10 cellular contexts compared by ENCODE assay signal in the genomic region with DNA sequence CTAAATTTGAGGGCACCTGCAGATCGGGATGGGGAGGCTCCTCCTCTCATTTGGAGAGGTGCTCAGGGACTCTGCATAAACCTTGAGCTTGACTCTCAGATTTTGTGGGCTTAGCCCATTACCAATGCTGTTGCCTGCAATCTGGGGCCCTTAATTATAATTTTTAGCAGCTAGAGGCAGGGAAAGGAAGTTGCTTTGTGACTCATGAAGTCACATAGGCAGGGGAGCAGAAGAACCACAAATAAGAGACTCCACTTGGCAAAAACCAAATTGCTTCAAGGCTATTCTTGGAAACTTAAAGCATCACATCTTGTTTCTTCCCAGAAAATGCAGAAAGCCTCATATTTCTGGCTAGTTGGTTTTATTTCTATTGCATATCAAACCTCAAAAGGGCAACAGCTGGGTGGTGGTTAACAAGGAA. TPM values are rescaled to one million over a fixed set of nuclear protein-coding genes. Genes with fewer than 3 reads are reported as not detected.
DNase-seq lines count a peak whose midpoint lies in the region; ATAC-seq lines count a peak whose summit lies in the region.
"Had no signal": no experiment of that assay in that cellular context is flagged by ENCODE, and none has a peak within 500 bp of the region (broad histone marks: within the 10 kb centered on the region; RNA-seq: fewer than 3 reads in every experiment).

No MANE protein-coding gene starts in this region.

- peak; percentile 62 to 63 for ATAC-seq in CD4-positive, CD25-positive, alpha-beta regulatory T cell (ENCODE audit: low read depth in 2 of 2)
- ATAC-seq in central memory CD8-positive, alpha-beta T cell (replicated peaks; ENCODE audit: extremely low read depth, poor library complexity, severe bottlenecking), result peak; percentile 62
- no peak for ATAC-seq in GM21526 (IDR thresholded peaks at IDR 0.05; ENCODE audit: low FRiP score, unreplicated experiment)

- H3K36me3 Mint-ChIP-seq in CD4-positive, CD25-positive, alpha-beta regulatory T cell, result no peaks in the 10 kb centered on the region
- H3K36me3 Mint-ChIP-seq in central memory CD8-positive, alpha-beta T cell (ENCODE audit: insufficient read depth), result peaks cover 3% of the 10 kb centered on the region

- peak in 1 of 3 donors; percentile 81 for DNase-seq in CD4-positive, CD25-positive, alpha-beta regulatory T cell
- DNase-seq in NK-92 (lab: John Stamatoyannopoulos, UW; ENCODE audit: unreplicated experiment), result peak; percentile 23
- DNase-seq in central memory CD8-positive, alpha-beta T cell (ENCODE audit: low spot score in 2 of 2), result no peak
- peak; percentile 20 for DNase-seq in pons (ENCODE audit: low spot score)
- DNase-seq in H7, result no peak
- no peak for DNase-seq in stimulated activated naive CD4-positive, alpha-beta T cell treated with Interleukin-2 at 50 U/mL for 16 hours (lab: John Stamatoyannopoulos, UW)
- no peak for DNase-seq in T1000 (lab: John Stamatoyannopoulos, UW)
- DNase-seq: effector CD4-positive, alpha-beta T cell had no signal

- H3K27me3 Mint-ChIP-seq in CD4-positive, CD25-positive, alpha-beta regulatory T cell, result no peaks in the 10 kb centered on the region
- H3K27me3 Mint-ChIP-seq in central memory CD8-positive, alpha-beta T cell, result no peaks in the 10 kb centered on the region

- H3K4me3 ChIP-seq in CD4-positive, CD25-positive, alpha-beta regulatory T cell (ENCODE audit: low read depth, low read length), result no peak overlapping the region
- no peak overlapping the region for H3K4me3 ChIP-seq in H7 (ENCODE audit: insufficient read depth, low read depth, low read length)

- H3K4me3 Mint-ChIP-seq in CD4-positive, CD25-positive, alpha-beta regulatory T cell, result no peak overlapping the region
- no peak overlapping the region for H3K4me3 Mint-ChIP-seq in central memory CD8-positive, alpha-beta T cell

- no peaks in the 10 kb centered on the region for H3K9me3 ChIP-seq in CD4-positive, CD25-positive, alpha-beta regulatory T cell (ENCODE audit: control insufficient read depth in 2 of 2, low read length in 2 of 2)

- peaks cover 8% of the 10 kb centered on the region for H3K4me1 ChIP-seq in CD4-positive, CD25-positive, alpha-beta regulatory T cell (ENCODE audit: control insufficient read depth, insufficient read depth, low read length, poor library complexity, severe bottlenecking)

- H3K27me3 ChIP-seq in CD4-positive, CD25-positive, alpha-beta regulatory T cell (ENCODE audit: control insufficient read depth, insufficient read depth, low read length), result no peaks in the 10 kb centered on the region
- no peaks in the 10 kb centered on the region for H3K27me3 ChIP-seq in H7 (ENCODE audit: control insufficient read depth, insufficient read depth, low read length)

- H3K9me3 Mint-ChIP-seq in CD4-positive, CD25-positive, alpha-beta regulatory T cell, result peaks cover 0 to 2% (median 0%) of the 10 kb centered on the region in 7 donors
- H3K9me3 Mint-ChIP-seq in central memory CD8-positive, alpha-beta T cell, result no peaks in the 10 kb centered on the region

- H3K27ac Mint-ChIP-seq in CD4-positive, CD25-positive, alpha-beta regulatory T cell, result peak overlapping the region in 2 of 3 donors; percentile 52 to 86
- H3K27ac Mint-ChIP-seq in central memory CD8-positive, alpha-beta T cell (ENCODE audit: low read depth), result peak overlapping the region; percentile 70

- no peak overlapping the region for H3K27ac ChIP-seq in CD4-positive, CD25-positive, alpha-beta regulatory T cell (ENCODE audit: insufficient read depth, low read length, poor library complexity, severe bottlenecking)
- H3K27ac ChIP-seq: HL-60 had no signal

- H3K4me1 Mint-ChIP-seq in CD4-positive, CD25-positive, alpha-beta regulatory T cell, result peaks cover 14 to 27% (median 15%) of the 10 kb centered on the region in 4 donors
- H3K4me1 Mint-ChIP-seq in central memory CD8-positive, alpha-beta T cell, result peaks cover 48% of the 10 kb centered on the region

- H3K36me3 ChIP-seq in CD4-positive, CD25-positive, alpha-beta regulatory T cell (ENCODE audit: control insufficient read depth, insufficient read depth, low read length), result peaks cover 3% of the 10 kb centered on the region
- H3K36me3 ChIP-seq in H7 (replicated peaks; ENCODE audit: control insufficient read depth, insufficient read depth, low read length), result no peaks in the 10 kb centered on the region

RNA-seq across cellular contexts. Expression of a gene that starts 46.9 kb away (rescaled TPM):
- 67.5 TPM for total RNA-seq in CD4-positive, CD25-positive, alpha-beta regulatory T cell
- 10 to 100 TPM; 15.9 to 39.0 (median 22.9) TPM for polyA plus RNA-seq in CD4-positive, CD25-positive, alpha-beta regulatory T cell
- 0.83 and 1.1 TPM in 2 replicates for total RNA-seq in H7 (2014; rRNA removed; shearing (Covaris generic))

Comparison
In these comparisons a context has a peak if more than half of its experiments do, and no peak if none do; other contexts are left out.
1. DNase-seq: peak in NK-92 (single experiment) and pons (single experiment); none in central memory CD8-positive, alpha-beta T cell (0 of 2), H7 (single experiment), stimulated activated naive CD4-positive, alpha-beta T cell treated with Interleukin-2 at 50 U/mL for 16 hours (single experiment) and T1000 (single experiment).
2. RNA of a gene that starts 46.9 kb away (total RNA-seq): 67.5 TPM in CD4-positive, CD25-positive, alpha-beta regulatory T cell (single experiment); 0.83 to 1.1 TPM in H7; every median in the first group is over 10 times any median in the second.